Comparison of ENCODE assay signal across 2 cellular contexts in genomic region chr7:26332698-26333097, GRCh38.
TF ChIP-seq lines count a peak whose summit lies in the region.

No MANE protein-coding gene starts in this region.

TF ChIP-seq in liver, 16 proteins besides CTCF, POLR2A, EP300 and RAD21:
- peak; percentile 19 for TF ChIP-seq ZBTB33 (IDR thresholded peaks at IDR 0.05)
- no peak for TF ChIP-seq JUND (IDR thresholded peaks at IDR 0.05)
- TF ChIP-seq FOXA1 (IDR thresholded peaks at IDR 0.05), result no peak
- TF ChIP-seq GABPA (IDR thresholded peaks at IDR 0.05 in 1 of 2, conservative IDR thresholded peaks at IDR 0.05 in 1 of 2), result no peak
- TF ChIP-seq SP1 (IDR thresholded peaks at IDR 0.05), result no peak
- TF ChIP-seq MAX (IDR thresholded peaks at IDR 0.05), result no peak
- no peak for TF ChIP-seq HNF4G (IDR thresholded peaks at IDR 0.05)
- peak; percentile 66 for TF ChIP-seq YY1 (IDR thresholded peaks at IDR 0.05)
- TF ChIP-seq REST (IDR thresholded peaks at IDR 0.05), result no peak
- TF ChIP-seq RXRA (IDR thresholded peaks at IDR 0.05), result peak in 1 of 2 donors; percentile 51
- no peak for TF ChIP-seq EGR1 (IDR thresholded peaks at IDR 0.05; ENCODE audit: low read depth in 2 of 2)
- no peak for TF ChIP-seq TAF1 (conservative IDR thresholded peaks at IDR 0.05)
- TF ChIP-seq NR2F2 (IDR thresholded peaks at IDR 0.05), result no peak
- no peak for TF ChIP-seq FOXA2 (IDR thresholded peaks at IDR 0.05)
- peak; percentile 38 to 56 for TF ChIP-seq HNF4A (conservative IDR thresholded peaks at IDR 0.05)
- no peak for TF ChIP-seq ATF3 (IDR thresholded peaks at IDR 0.05)

TF ChIP-seq in HepG2, 621 proteins besides CTCF, POLR2A, EP300 and RAD21 (continued from another document):
- TF ChIP-seq HBP1 (CRISPR knock-in tag; IDR thresholded peaks at IDR 0.05; ENCODE audit: low read depth) (no peak), KAT8 (CRISPR knock-in tag; IDR thresholded peaks at IDR 0.05) (no peak), CHCHD3 (CRISPR knock-in tag; IDR thresholded peaks at IDR 0.05) (no peak)
TF ChIP-seq in HepG2: peak in this region for 1.
